In the genomic region with DNA sequence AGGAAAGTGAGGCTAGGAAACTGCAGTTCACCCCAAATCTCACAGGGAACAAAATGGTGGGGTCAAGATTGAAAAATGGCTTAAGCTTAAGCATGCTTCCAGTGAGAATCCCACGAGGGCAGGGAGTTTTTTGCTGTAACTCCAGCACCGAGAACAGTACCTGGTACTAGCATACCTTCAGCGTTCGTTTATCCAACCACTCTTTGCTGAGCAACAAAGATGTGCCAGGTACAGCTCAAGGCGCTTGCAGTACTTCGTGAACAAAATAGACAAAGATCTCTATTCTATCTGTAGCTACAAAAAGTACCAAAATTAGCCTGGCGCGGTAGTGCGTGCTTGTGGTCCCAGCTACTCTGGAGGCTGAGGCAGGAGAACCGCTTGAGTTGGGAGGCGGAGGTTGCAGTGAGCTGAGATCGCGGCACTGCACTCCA, we compare ENCODE assay signal across 8 cellular contexts. TPM values are rescaled to one million over a fixed set of nuclear protein-coding genes. Genes with fewer than 3 reads are reported as not detected.
DNase-seq lines count a peak whose midpoint lies in the region; ATAC-seq and TF ChIP-seq lines count a peak whose summit lies in the region.

No MANE protein-coding gene starts in this region.

- CTCF ChIA-PET in activated CD4-positive, alpha-beta T cell treated with anti-CD3 and anti-CD28 coated beads, Interleukin-2, amount 10 ng/mL, durations not matched to agents 7 days and 5 days (lab: Charles Lee) = interaction anchor here (0.9 to 2.1 kb wide), 5 partner anchors 8 to 51 kb away, joined by 4 to 9 read pairs (median 6); no protein-coding TSS in a partner anchor

- H3K36me3 ChIP-seq in esophagus squamous epithelium (no peaks in the 10 kb centered on the region), trophoblast cell (ENCODE audit: control insufficient read depth in 1 of 2, insufficient read depth in 2 of 2, low read length in 2 of 2) (no peaks in the 10 kb centered on the region)

- ATAC-seq in HG02981 (IDR thresholded peaks at IDR 0.05; ENCODE audit: unreplicated experiment) = no peak
- no peak for ATAC-seq in GM21786 (IDR thresholded peaks at IDR 0.05; ENCODE audit: unreplicated experiment)
- ATAC-seq in GM18907 (IDR thresholded peaks at IDR 0.05; ENCODE audit: unreplicated experiment) = no peak

- H3K79me1 ChIP-seq in trophoblast cell (ENCODE audit: low read length) = peaks cover 8% of the 10 kb centered on the region

- H2BK120ac ChIP-seq in trophoblast cell (ENCODE audit: insufficient read depth, low read length, poor library complexity) = no peak overlapping the region

- H3K27me3 ChIP-seq in esophagus squamous epithelium (no peaks in the 10 kb centered on the region), trophoblast cell (ENCODE audit: insufficient read depth, low read length) (no peaks in the 10 kb centered on the region)

- H3K36me3 Mint-ChIP-seq in activated CD4-positive, alpha-beta T cell treated with anti-CD3 and anti-CD28 coated beads, Interleukin-2, amount 10 ng/mL, durations not matched to agents 24 days and 14 days (ENCODE audit: low read depth) = peaks cover 9% of the 10 kb centered on the region
- peaks cover 10% of the 10 kb centered on the region for H3K36me3 Mint-ChIP-seq in activated CD4-positive, alpha-beta T cell treated with anti-CD3 and anti-CD28 coated beads, Interleukin-2, amount 10 ng/mL, durations not matched to agents 7 days and 5 days (ENCODE audit: low read depth)

- 47 to 57% methylated on average over 6 to 13 of the region's 13 CpGs for WGBS in esophagus squamous epithelium, 2 donors
- no CpG with 5 or more reads among the region's 13 CpGs for WGBS in trophoblast cell (ENCODE audit: extremely low coverage, insufficient coverage, insufficient read length)

- no peak overlapping the region for H3K18ac ChIP-seq in trophoblast cell (ENCODE audit: low read length)

- peaks cover 16% of the 10 kb centered on the region for H3K79me2 ChIP-seq in trophoblast cell (ENCODE audit: control insufficient read depth, insufficient read depth, low read length, poor library complexity)

- H3K27ac Mint-ChIP-seq in activated CD4-positive, alpha-beta T cell treated with anti-CD3 and anti-CD28 coated beads, Interleukin-2, amount 10 ng/mL, durations not matched to agents 24 days and 14 days = peak overlapping the region; percentile 96
- H3K27ac Mint-ChIP-seq in activated CD4-positive, alpha-beta T cell treated with anti-CD3 and anti-CD28 coated beads, Interleukin-2, amount 10 ng/mL, durations not matched to agents 7 days and 5 days = peak overlapping the region; percentile 87

- H3K9me3 ChIP-seq in esophagus squamous epithelium (no peaks in the 10 kb centered on the region), trophoblast cell (ENCODE audit: insufficient read depth, low read depth, low read length) (no peaks in the 10 kb centered on the region)

- peaks cover 37% of the 10 kb centered on the region for H3K4me1 Mint-ChIP-seq in activated CD4-positive, alpha-beta T cell treated with anti-CD3 and anti-CD28 coated beads, Interleukin-2, amount 10 ng/mL, durations not matched to agents 24 days and 14 days
- H3K4me1 Mint-ChIP-seq in activated CD4-positive, alpha-beta T cell treated with anti-CD3 and anti-CD28 coated beads, Interleukin-2, amount 10 ng/mL, durations not matched to agents 7 days and 5 days = peaks cover 72% of the 10 kb centered on the region

- TF ChIP-seq POLR2A in esophagus squamous epithelium (IDR thresholded peaks at IDR 0.05) = no peak

- peak overlapping the region; percentile 61 for H4K91ac ChIP-seq in trophoblast cell (ENCODE audit: low read depth, low read length)

- peak overlapping the region; percentile 76 for H2AFZ ChIP-seq in trophoblast cell (ENCODE audit: insufficient read depth, low read length, poor library complexity)

- H3K14ac ChIP-seq in trophoblast cell (ENCODE audit: low read length) = no peak overlapping the region

- peak overlapping the region; percentile 98 for H3K4me3 Mint-ChIP-seq in activated CD4-positive, alpha-beta T cell treated with anti-CD3 and anti-CD28 coated beads, Interleukin-2, amount 10 ng/mL, durations not matched to agents 24 days and 14 days
- H3K4me3 Mint-ChIP-seq in activated CD4-positive, alpha-beta T cell treated with anti-CD3 and anti-CD28 coated beads, Interleukin-2, amount 10 ng/mL, durations not matched to agents 7 days and 5 days = peak overlapping the region; percentile 88

- H3K9me3 Mint-ChIP-seq in activated CD4-positive, alpha-beta T cell treated with anti-CD3 and anti-CD28 coated beads, Interleukin-2, amount 10 ng/mL, durations not matched to agents 24 days and 14 days = no peaks in the 10 kb centered on the region
- H3K9me3 Mint-ChIP-seq in activated CD4-positive, alpha-beta T cell treated with anti-CD3 and anti-CD28 coated beads, Interleukin-2, amount 10 ng/mL, durations not matched to agents 7 days and 5 days = no peaks in the 10 kb centered on the region

- H2BK12ac ChIP-seq in trophoblast cell (ENCODE audit: low read length) = peak overlapping the region; percentile 85

- peaks cover 14 to 53% (median 28%) of the 10 kb centered on the region in 3 donors for H3K4me1 ChIP-seq in esophagus squamous epithelium
- peaks cover 2 to 5% of the 10 kb centered on the region in 2 experiments for H3K4me1 ChIP-seq in trophoblast cell (ENCODE audit: control insufficient read depth in 1 of 2, insufficient read depth in 2 of 2, low read length in 2 of 2)

- H3K27ac ChIP-seq in esophagus squamous epithelium (peak overlapping the region; percentile 94 to 98 (median 96)), trophoblast cell (ENCODE audit: low read depth, low read length) (peak overlapping the region; percentile 53)

- peak overlapping the region; percentile 83 to 100 (median 90) for H3K4me3 ChIP-seq in esophagus squamous epithelium
- H3K4me3 ChIP-seq in trophoblast cell (ENCODE audit: low read depth, low read length) = no peak overlapping the region

- H2AK5ac ChIP-seq in trophoblast cell (ENCODE audit: low read length) = no peak overlapping the region

- no peak overlapping the region for H2BK5ac ChIP-seq in trophoblast cell (ENCODE audit: low read depth, low read length, poor library complexity)

- no peak overlapping the region for H3K9ac ChIP-seq in trophoblast cell (ENCODE audit: low read length)

- H4K8ac ChIP-seq in trophoblast cell (ENCODE audit: low read depth, low read length) = peak overlapping the region; percentile 86

- H3K4ac ChIP-seq in trophoblast cell (ENCODE audit: low read depth, low read length) = peak overlapping the region; percentile 70

- POLR2A ChIA-PET in activated CD4-positive, alpha-beta T cell treated with anti-CD3 and anti-CD28 coated beads, Interleukin-2, amount 10 ng/mL, durations not matched to agents 7 days and 5 days (lab: Charles Lee) = interaction anchor here (0.5 to 0.6 kb wide), 3 partner anchors 45 to 944 kb away, joined by 3 to 5 read pairs (median 3); no protein-coding TSS in a partner anchor

- TF ChIP-seq CTCF in esophagus squamous epithelium (IDR thresholded peaks at IDR 0.05) = no peak

- H3K23ac ChIP-seq in trophoblast cell (ENCODE audit: low read length) = no peak overlapping the region

- intact Hi-C loops in activated CD4-positive, alpha-beta T cell treated with anti-CD3 and anti-CD28 coated beads, Interleukin-2, amount 10 ng/mL, durations not matched to agents 24 days and 14 days (cut with micrococcal nuclease) = no loop called here
- intact Hi-C loops in esophagus squamous epithelium (cut with DNase I) = no loop called here

- H3K4me2 ChIP-seq in trophoblast cell (ENCODE audit: low read length) = peak overlapping the region; percentile 71

- peak overlapping the region; percentile 94 for H4K12ac ChIP-seq in trophoblast cell (ENCODE audit: low read depth, low read length)

- no peaks in the 10 kb centered on the region for H3K27me3 Mint-ChIP-seq in activated CD4-positive, alpha-beta T cell treated with anti-CD3 and anti-CD28 coated beads, Interleukin-2, amount 10 ng/mL, durations not matched to agents 24 days and 14 days
- H3K27me3 Mint-ChIP-seq in activated CD4-positive, alpha-beta T cell treated with anti-CD3 and anti-CD28 coated beads, Interleukin-2, amount 10 ng/mL, durations not matched to agents 7 days and 5 days = no peaks in the 10 kb centered on the region

- peak; percentile 74 for DNase-seq in activated CD4-positive, alpha-beta T cell treated with anti-CD3 and anti-CD28 coated beads, Interleukin-2, amount 10 ng/mL, durations not matched to agents 24 days and 14 days
- no peak for DNase-seq in activated CD4-positive, alpha-beta T cell treated with anti-CD3 and anti-CD28 coated beads, Interleukin-2, amount 50 U/mL, for 1 hour
- DNase-seq in activated CD4-positive, alpha-beta T cell treated with anti-CD3 and anti-CD28 coated beads, Interleukin-2, amount 10 ng/mL, durations not matched to agents 7 days and 5 days = peak; percentile 30
- DNase-seq in esophagus squamous epithelium (lab: John Stamatoyannopoulos, UW) (no peak), trophoblast cell (no peak)

RNA-seq across cellular contexts. Expression of a gene that starts 0.8 kb away (rescaled TPM):
- total RNA-seq in activated CD4-positive, alpha-beta T cell treated with anti-CD3 and anti-CD28 coated beads, Interleukin-2, amount 10 ng/mL, durations not matched to agents 24 days and 14 days = 48.1 and 52.5 TPM in 2 replicates
- total RNA-seq in activated CD4-positive, alpha-beta T cell treated with anti-CD3 and anti-CD28 coated beads, Interleukin-2, amount 10 ng/mL, durations not matched to agents 7 days and 5 days = 10 to 100 TPM; 50.3 to 54.3 TPM
- 10 to 100 TPM; 18.0 to 31.3 (median 26.6) TPM for total RNA-seq in esophagus squamous epithelium
- 28.3 and 28.4 TPM in 2 replicates for polyA plus RNA-seq in trophoblast cell (2013)

RNA-seq across cellular contexts. Expression of a gene that starts 10.0 kb away (rescaled TPM):
- total RNA-seq in activated CD4-positive, alpha-beta T cell treated with anti-CD3 and anti-CD28 coated beads, Interleukin-2, amount 10 ng/mL, durations not matched to agents 24 days and 14 days = 36.6 and 37.7 TPM in 2 replicates
- total RNA-seq in activated CD4-positive, alpha-beta T cell treated with anti-CD3 and anti-CD28 coated beads, Interleukin-2, amount 10 ng/mL, durations not matched to agents 7 days and 5 days = 10 to 100 TPM; 14.6 to 17.2 TPM
- 10 to 100 TPM; 12.5 to 23.0 (median 15.0) TPM for total RNA-seq in esophagus squamous epithelium
- polyA plus RNA-seq in trophoblast cell (2013) = 13.4 and 14.1 TPM in 2 replicates

RNA-seq across cellular contexts. Expression of a gene that starts 47.1 kb away (rescaled TPM):
- 11.0 and 13.4 TPM in 2 replicates for total RNA-seq in activated CD4-positive, alpha-beta T cell treated with anti-CD3 and anti-CD28 coated beads, Interleukin-2, amount 10 ng/mL, durations not matched to agents 24 days and 14 days
- total RNA-seq in activated CD4-positive, alpha-beta T cell treated with anti-CD3 and anti-CD28 coated beads, Interleukin-2, amount 10 ng/mL, durations not matched to agents 7 days and 5 days = 10 to 100 TPM; 11.2 to 12.5 TPM
- total RNA-seq in esophagus squamous epithelium = 1 to 10 TPM; 3.3 to 9.9 (median 5.3) TPM
- 4.8 and 5.5 TPM in 2 replicates for polyA plus RNA-seq in trophoblast cell (2013)

RNA-seq across cellular contexts. Expression of a gene that starts 50.8 kb away (rescaled TPM):
- total RNA-seq in activated CD4-positive, alpha-beta T cell treated with anti-CD3 and anti-CD28 coated beads, Interleukin-2, amount 10 ng/mL, durations not matched to agents 24 days and 14 days = 260 and 271 TPM in 2 replicates
- total RNA-seq in activated CD4-positive, alpha-beta T cell treated with anti-CD3 and anti-CD28 coated beads, Interleukin-2, amount 10 ng/mL, durations not matched to agents 7 days and 5 days = 100 to 1,000 TPM; 124 to 127 TPM
- total RNA-seq in esophagus squamous epithelium = 100 to 1,000 TPM in 2 of 4 donors, 10 to 100 TPM in 2; 84.1 to 178 (median 132) TPM
- 701 and 742 TPM in 2 replicates for polyA plus RNA-seq in trophoblast cell (2013)

Comparison
In these comparisons a context has a peak if more than half of its experiments do, and no peak if none do; other contexts are left out.
1. DNase-seq: peak in activated CD4-positive, alpha-beta T cell treated with anti-CD3 and anti-CD28 coated beads, Interleukin-2, amount 10 ng/mL, durations not matched to agents 24 days and 14 days (single experiment) and activated CD4-positive, alpha-beta T cell treated with anti-CD3 and anti-CD28 coated beads, Interleukin-2, amount 10 ng/mL, durations not matched to agents 7 days and 5 days (single experiment); none in activated CD4-positive, alpha-beta T cell treated with anti-CD3 and anti-CD28 coated beads, Interleukin-2, amount 50 U/mL, for 1 hour (single experiment), esophagus squamous epithelium (single experiment) and trophoblast cell (0 of 2).